In genomic region chr17:80008383-80008840, GRCh38 we compare ENCODE assay signal across 1 cellular context.
TF ChIP-seq lines count a peak whose summit lies in the region.

No MANE protein-coding gene starts in this region.

TF ChIP-seq in HEK293, 187 proteins besides CTCF, POLR2A, EP300 and RAD21 (continued from another document):
- TF ChIP-seq TSHZ1 (tag by site-specific recombination; IDR thresholded peaks at IDR 0.05; ENCODE audit: borderline replicate concordance): no peak
- no peak for TF ChIP-seq ZBTB7A (tag by site-specific recombination; IDR thresholded peaks at IDR 0.05; ENCODE audit: low read depth)
- TF ChIP-seq, protein P1, sequence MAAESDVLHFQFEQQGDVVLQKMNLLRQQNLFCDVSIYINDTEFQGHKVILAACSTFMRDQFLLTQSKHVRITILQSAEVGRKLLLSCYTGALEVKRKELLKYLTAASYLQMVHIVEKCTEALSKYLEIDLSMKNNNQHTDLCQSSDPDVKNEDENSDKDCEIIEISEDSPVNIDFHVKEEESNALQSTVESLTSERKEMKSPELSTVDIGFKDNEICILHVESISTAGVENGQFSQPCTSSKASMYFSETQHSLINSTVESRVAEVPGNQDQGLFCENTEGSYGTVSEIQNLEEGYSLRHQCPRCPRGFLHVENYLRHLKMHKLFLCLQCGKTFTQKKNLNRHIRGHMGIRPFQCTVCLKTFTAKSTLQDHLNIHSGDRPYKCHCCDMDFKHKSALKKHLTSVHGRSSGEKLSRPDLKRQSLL (tag by site-specific recombination; IDR thresholded peaks at IDR 0.05): no peak
- TF ChIP-seq, protein P2, sequence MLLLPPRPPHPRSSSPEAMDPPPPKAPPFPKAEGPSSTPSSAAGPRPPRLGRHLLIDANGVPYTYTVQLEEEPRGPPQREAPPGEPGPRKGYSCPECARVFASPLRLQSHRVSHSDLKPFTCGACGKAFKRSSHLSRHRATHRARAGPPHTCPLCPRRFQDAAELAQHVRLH (tag by site-specific recombination; IDR thresholded peaks at IDR 0.05): no peak
- TF ChIP-seq ZNF335 (tag by site-specific recombination; conservative IDR thresholded peaks at IDR 0.05): peak; percentile 21; the same call in 1 of the 2 replicates
- no peak for TF ChIP-seq ZNF140 (tag by site-specific recombination; IDR thresholded peaks at IDR 0.05)
- no peak for TF ChIP-seq ZNF138 (tag by site-specific recombination; IDR thresholded peaks at IDR 0.05; ENCODE audit: borderline replicate concordance)
- no peak for TF ChIP-seq HIC1 (tag by site-specific recombination; IDR thresholded peaks at IDR 0.05)
- TF ChIP-seq KLF10 (tag by site-specific recombination; IDR thresholded peaks at IDR 0.05): peak; percentile 91
- no peak for TF ChIP-seq ZBTB21 (tag by site-specific recombination; IDR thresholded peaks at IDR 0.05)
- no peak for TF ChIP-seq ZBTB49 (tag by site-specific recombination; IDR thresholded peaks at IDR 0.05; ENCODE audit: low read depth)
- no peak for TF ChIP-seq ZBTB1 (tag by site-specific recombination; IDR thresholded peaks at IDR 0.05)
- no peak for TF ChIP-seq ZNF18 (tag by site-specific recombination; IDR thresholded peaks at IDR 0.05)
- no peak for TF ChIP-seq ZNF501 (tag by site-specific recombination; IDR thresholded peaks at IDR 0.05)
- TF ChIP-seq ZNF600 (tag by site-specific recombination; IDR thresholded peaks at IDR 0.05): peak; percentile 60
- no peak for TF ChIP-seq FEZF1 (tag by site-specific recombination; IDR thresholded peaks at IDR 0.05)
- TF ChIP-seq ZNF366 (tag by site-specific recombination; conservative IDR thresholded peaks at IDR 0.05): 0 out of 2 replicates have a peak, but pooled peaks have one; percentile 18
- no peak for TF ChIP-seq ZNF175 (tag by site-specific recombination; IDR thresholded peaks at IDR 0.05)
- TF ChIP-seq ZNF302 (tag by site-specific recombination; IDR thresholded peaks at IDR 0.05; ENCODE audit: low read depth): no peak
- TF ChIP-seq, protein P3, sequence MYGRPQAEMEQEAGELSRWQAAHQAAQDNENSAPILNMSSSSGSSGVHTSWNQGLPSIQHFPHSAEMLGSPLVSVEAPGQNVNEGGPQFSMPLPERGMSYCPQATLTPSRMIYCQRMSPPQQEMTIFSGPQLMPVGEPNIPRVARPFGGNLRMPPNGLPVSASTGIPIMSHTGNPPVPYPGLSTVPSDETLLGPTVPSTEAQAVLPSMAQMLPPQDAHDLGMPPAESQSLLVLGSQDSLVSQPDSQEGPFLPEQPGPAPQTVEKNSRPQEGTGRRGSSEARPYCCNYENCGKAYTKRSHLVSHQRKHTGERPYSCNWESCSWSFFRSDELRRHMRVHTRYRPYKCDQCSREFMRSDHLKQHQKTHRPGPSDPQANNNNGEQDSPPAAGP (tag by site-specific recombination; IDR thresholded peaks at IDR 0.05): peak; percentile 60; the same call in 1 of the 2 replicates
- peak; percentile 37; the same call in 1 of the 2 replicates for TF ChIP-seq PRDM10 (tag by site-specific recombination; IDR thresholded peaks at IDR 0.05)
- no peak for TF ChIP-seq ZNF133 (tag by site-specific recombination; IDR thresholded peaks at IDR 0.05)
- peak; percentile 86 for TF ChIP-seq KLF16 (tag by site-specific recombination; IDR thresholded peaks at IDR 0.05)
- no peak for TF ChIP-seq YY1 (tag by site-specific recombination; IDR thresholded peaks at IDR 0.05)
- TF ChIP-seq ZNF514 (tag by site-specific recombination; IDR thresholded peaks at IDR 0.05): no peak
- no peak for TF ChIP-seq ZNF701 (tag by site-specific recombination; IDR thresholded peaks at IDR 0.05)
- no peak for TF ChIP-seq ZBTB8A (tag by site-specific recombination; IDR thresholded peaks at IDR 0.05)
- TF ChIP-seq ZSCAN30 (tag by site-specific recombination; IDR thresholded peaks at IDR 0.05): no peak
